In genomic region chr2:9883897-9884296, GRCh38 we compare ENCODE assay signal across 14 cellular contexts. TPM values are rescaled to one million over a fixed set of nuclear protein-coding genes. Genes with fewer than 3 reads are reported as not detected.
A peak's percentile ranks its signal among the peaks of the same experiment; 100 is the strongest.
DNase-seq lines count a peak whose midpoint lies in the region; ATAC-seq, FAIRE-seq and TF ChIP-seq lines count a peak whose summit lies in the region.
"Had no signal": no experiment of that assay in that cellular context is flagged by ENCODE, and none has a peak within 500 bp of the region (broad histone marks: within the 10 kb centered on the region; RNA-seq: fewer than 3 reads in every experiment).

No MANE protein-coding gene starts in this region.

- H3K4me2 ChIP-seq in HepG2 (ENCODE audit: low read depth, low read length), result no peak overlapping the region
- H3K4me2 ChIP-seq: BLaER1 treated with 17β-estradiol and CSF1 and Interleukin-3, amounts not matched to agents 10 nM and 100 nM had no signal

- H3K36me3 ChIP-seq in HepG2 (replicated peaks in 1 of 2; ENCODE audit: control insufficient read depth in 1 of 2, insufficient read depth in 2 of 2, low read length in 2 of 2) (peaks cover 6 to 15% of the 10 kb centered on the region in 2 experiments; a peak in 4 of 5 replicates), right lobe of liver (no peaks in the 10 kb centered on the region)

- no peaks in the 10 kb centered on the region for H3K9me3 ChIP-seq in HepG2 (ENCODE audit: low read length)
- H3K9me3 ChIP-seq in right lobe of liver, result peaks cover 0 to 5% (median 0%) of the 10 kb centered on the region in 4 donors

- 95% methylated on average over 17 of the region's 17 CpGs for WGBS in HepG2 (ENCODE audit: low lambda C conversion rate)
- WGBS in right lobe of liver (ENCODE audit: insufficient coverage, low coverage, low lambda C conversion rate, missing lambda C conversion rate), result no CpG with 5 or more reads among the region's 17 CpGs

- H3K4me3 ChIP-seq in HepG2 (replicated peaks in 1 of 3; ENCODE audit: insufficient read depth in 1 of 3, low read depth in 2 of 3, low read length in 3 of 3) (no peak overlapping the region), right lobe of liver (no peak overlapping the region)
- H3K4me3 ChIP-seq: BLaER1 treated with 17β-estradiol and CSF1 and Interleukin-3, amounts not matched to agents 10 nM and 100 nM; GM12878 had no signal

- POLR2A ChIA-PET in HepG2 (lab: Yijun Ruan, JAX), result no interaction called here

- no peak for TF ChIP-seq POLR2A in HepG2 (IDR thresholded peaks at IDR 0.05; ENCODE audit: insufficient read depth in 1 of 2, low read depth in 2 of 2, low read length in 2 of 2)
- TF ChIP-seq POLR2A in right lobe of liver (IDR thresholded peaks at IDR 0.05), result no peak

- no peak overlapping the region for H3K9ac ChIP-seq in HepG2 (ENCODE audit: insufficient read depth, low read depth, low read length)
- H3K9ac ChIP-seq: BLaER1 treated with 17β-estradiol and CSF1 and Interleukin-3, amounts not matched to agents 10 nM and 100 nM had no signal

- CTCF ChIA-PET in HepG2 (lab: Yijun Ruan, JAX; ENCODE audit: low intra/inter-chr PET ratio, low total read pairs), result no interaction called here

- H3K27ac ChIP-seq in HepG2 (ENCODE audit: extremely low read length, insufficient read depth, low read length) (no peak overlapping the region), right lobe of liver (no peak overlapping the region)
- H3K27ac ChIP-seq: BLaER1 treated with 17β-estradiol and CSF1 and Interleukin-3, amounts not matched to agents 10 nM and 100 nM had no signal

- DNase-seq in HepG2 (ENCODE audit: low spot score), result no peak
- no peak for DNase-seq in right lobe of liver
- DNase-seq in cerebellar cortex (ENCODE audit: low spot score), result peak; percentile 63
- DNase-seq in midbrain (lab: John Stamatoyannopoulos, UW), result peak; percentile 1
- DNase-seq in urothelium cell line (ENCODE audit: low spot score), result no peak
- DNase-seq in NCI-H146 treated with DMSO at 0.1 percent for 48 hours (lab: John Stamatoyannopoulos, UW; ENCODE audit: unreplicated experiment), result no peak
- no peak for DNase-seq in MV-4-11 (lab: John Stamatoyannopoulos, UW)
- DNase-seq: 8988T; CD4-positive, CD25-positive, alpha-beta regulatory T cell; HCEC 1CT; HFFc6 had no signal

- no peaks in the 10 kb centered on the region for H3K27me3 ChIP-seq in HepG2 (ENCODE audit: control insufficient read depth in 1 of 2, insufficient read depth in 2 of 2, low read length in 2 of 2)
- H3K27me3 ChIP-seq in right lobe of liver, result no peaks in the 10 kb centered on the region
- H3K27me3 ChIP-seq: BLaER1 treated with 17β-estradiol and CSF1 and Interleukin-3, amounts not matched to agents 10 nM and 100 nM had no signal

- H3K4me1 ChIP-seq in HepG2 (ENCODE audit: insufficient read depth, low read length), result peaks cover 4% of the 10 kb centered on the region
- no peaks in the 10 kb centered on the region for H3K4me1 ChIP-seq in right lobe of liver

- intact Hi-C loops in HepG2 (cut with micrococcal nuclease; ENCODE audit: unreplicated experiment), result no loop called here
- intact Hi-C loops in right lobe of liver (cut with DNase I), result no loop called here

- no peaks in the 10 kb centered on the region for H4K20me1 ChIP-seq in HepG2 (ENCODE audit: insufficient read depth, low read length)

- TF ChIP-seq CTCF in HepG2 (CRISPR knock-in tag; IDR thresholded peaks at IDR 0.05), result no peak
- TF ChIP-seq CTCF in right lobe of liver (IDR thresholded peaks at IDR 0.05), result no peak

- H3K79me2 ChIP-seq in HepG2 (ENCODE audit: insufficient read depth, low read length), result no peaks in the 10 kb centered on the region

- FAIRE-seq in HepG2 (lab: Jason Lieb, UNC) (no peak), urothelium cell line (lab: Jason Lieb, UNC) (peak; percentile 23)
- FAIRE-seq: GM12878 had no signal

- BruUV-seq in HepG2 (replicated peaks; lab: Mats Ljungman, UMichigan), result no TSS peak

- in situ Hi-C loops in HepG2 (cut with HindIII; ENCODE audit: extremely low pct_ligation_motif_present, low pct_unique_long_range_greater_than_20kb), result no loop called here

- ATAC-seq in HepG2 (no peak), right lobe of liver (no peak), HG03175 (IDR thresholded peaks at IDR 0.05; ENCODE audit: unreplicated experiment) (no peak)
- ATAC-seq: GM12878 had no signal

- TF ChIP-seq EP300 in HepG2 (IDR thresholded peaks at IDR 0.05; ENCODE audit: low read depth in 2 of 2, low read length in 2 of 2), result no peak
- no peak for TF ChIP-seq EP300 in HepG2 (CRISPR knock-in tag; IDR thresholded peaks at IDR 0.05; ENCODE audit: borderline replicate concordance)

- no peak overlapping the region for H2AFZ ChIP-seq in HepG2 (ENCODE audit: low read length)

- TF ChIP-seq RAD21 in HepG2 (CRISPR knock-in tag; IDR thresholded peaks at IDR 0.05), result no peak

TF ChIP-seq in HepG2, 621 proteins besides CTCF, POLR2A, EP300 and RAD21:
- TF ChIP-seq POGZ (CRISPR knock-in tag; IDR thresholded peaks at IDR 0.05) (no peak), AGO2 (optimal IDR thresholded peaks at IDR 0.05; ENCODE audit: low read depth, low read length) (peak; percentile 50)
TF ChIP-seq in HepG2: peak in this region for 1.

RNA-seq across cellular contexts. Expression of gene TAF1B, which starts 40.6 kb away (rescaled TPM):
- 27.7 and 34.0 TPM in 2 replicates for total RNA-seq in HepG2 (2016; rRNA removed; fragmentation: Illumina TruSeq; extraction: Trizol)
- total RNA-seq in HepG2 (2016; cell fraction: cytosol; rRNA removed; fragmentation: Illumina TruSeq; extraction: Trizol; ENCODE audit: low read depth), result 6.1 and 6.8 TPM in 2 replicates
- total RNA-seq in HepG2 (2016; cell fraction: insoluble cytoplasmic fraction; rRNA removed; fragmentation: Illumina TruSeq; extraction: Trizol), result 26.3 and 35.7 TPM in 2 replicates
- 10.3 and 12.6 TPM in 2 replicates for total RNA-seq in HepG2 (2016; cell fraction: membrane; rRNA removed; fragmentation: Illumina TruSeq; extraction: Trizol)
- total RNA-seq in HepG2 (2016; cell fraction: nucleus; rRNA removed; fragmentation: Illumina TruSeq; extraction: Trizol), result 33.1 and 35.1 TPM in 2 replicates
- polyA plus RNA-seq in HepG2 (2011; rRNA removed), result 10.7 and 13.3 TPM in 2 replicates
- polyA plus RNA-seq in HepG2 (2011; cell fraction: cytosol; rRNA removed), result 4.8 and 6.4 TPM in 2 replicates
- 6.6 and 9.5 TPM in 2 replicates for polyA plus RNA-seq in HepG2 (2011; cell fraction: nucleus; rRNA removed)
- polyA plus RNA-seq in HepG2 (2012), result 8.9 and 14.8 TPM in 2 replicates
- 3.0 and 3.3 TPM in 2 replicates for polyA plus RNA-seq in HepG2 (2016; cell fraction: cytosol; fragmentation: Illumina TruSeq; extraction: Trizol; ENCODE audit: low read depth)
- 30.6 and 33.2 TPM in 2 replicates for polyA plus RNA-seq in HepG2 (2016; cell fraction: insoluble cytoplasmic fraction; fragmentation: Illumina TruSeq; extraction: Trizol; ENCODE audit: low read depth)
- 4.6 and 6.3 TPM in 2 replicates for polyA plus RNA-seq in HepG2 (2016; cell fraction: membrane; fragmentation: Illumina TruSeq; extraction: Trizol; ENCODE audit: low read depth)
- 20.1 and 24.0 TPM in 2 replicates for polyA plus RNA-seq in HepG2 (2016; cell fraction: nucleus; fragmentation: Illumina TruSeq; extraction: Trizol; ENCODE audit: insufficient read depth, low read depth)
- 9.4 and 16.3 TPM in 2 replicates for polyA minus RNA-seq in HepG2 (2011; rRNA and poly(A)+ RNA removed; ENCODE audit: low replicate concordance)
- 14.0 and 16.2 TPM in 2 replicates for polyA minus RNA-seq in HepG2 (2011; cell fraction: cytosol; rRNA and poly(A)+ RNA removed)
- polyA minus RNA-seq in HepG2 (2011; cell fraction: nucleus; rRNA and poly(A)+ RNA removed), result 90.8 and 101 TPM in 2 replicates
- 1 to 10 TPM; 4.8 to 8.1 (median 6.6) TPM for total RNA-seq in right lobe of liver

Comparison
In these comparisons a context has a peak if more than half of its experiments do, and no peak if none do; other contexts are left out.
1. DNase-seq: peak in cerebellar cortex (single experiment) and midbrain (single experiment); none in HepG2 (single experiment), right lobe of liver (0 of 3), urothelium cell line (single experiment), NCI-H146 treated with DMSO at 0.1 percent for 48 hours (single experiment) and MV-4-11 (single experiment).